ENCODE assay signal across 21 cellular contexts in the genomic region with DNA sequence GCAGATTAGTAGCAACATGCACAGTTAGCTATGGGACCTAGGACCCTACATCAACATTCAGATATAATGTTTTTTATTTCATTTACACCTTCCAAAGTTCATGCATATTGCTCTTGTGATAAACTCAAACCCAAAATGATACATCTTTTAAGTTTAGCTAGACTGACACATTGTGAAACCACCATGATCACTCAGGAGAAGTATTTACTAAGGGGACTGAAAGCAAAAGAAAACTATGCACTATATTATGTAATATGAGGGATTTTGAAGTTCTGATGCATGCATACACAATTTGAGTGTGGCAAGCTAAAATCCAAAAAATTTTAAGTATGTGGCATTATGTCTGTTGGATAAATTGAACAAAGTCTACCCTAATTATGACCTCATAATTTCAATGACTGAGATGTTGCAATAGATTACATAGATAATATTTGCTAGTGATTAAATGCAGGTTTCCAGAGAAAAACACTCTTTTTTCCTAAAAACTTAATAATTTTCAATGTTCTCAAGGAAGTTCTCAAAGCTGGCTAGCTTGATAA.
A peak's percentile ranks its signal among the peaks of the same experiment; 100 is the strongest.
DNase-seq lines count a peak whose midpoint lies in the region; ATAC-seq and TF ChIP-seq lines count a peak whose summit lies in the region.
"Had no signal": no experiment of that assay in that cellular context is flagged by ENCODE, and none has a peak within 500 bp of the region (broad histone marks: within the 10 kb centered on the region; RNA-seq: fewer than 3 reads in every experiment).

No MANE protein-coding gene starts in this region.

- ATAC-seq in GM18868 (IDR thresholded peaks at IDR 0.05; ENCODE audit: unreplicated experiment) (peak; percentile 48), GM21786 (IDR thresholded peaks at IDR 0.05; ENCODE audit: unreplicated experiment) (no peak)
- ATAC-seq in natural killer cell treated with Interleukin-12 subunit alpha and Interleukin-12 subunit beta and Interleukin-15 and Interleukin-18, amount 100 ng/mL, for 72 hours, result no peak
- ATAC-seq: GM23338, HCT116, SK-N-SH treated with all-trans-retinoic acid at 6 μM for 48 hours had no signal

- no peaks in the 10 kb centered on the region for H3K4me1 ChIP-seq in left ventricle myocardium inferior

- TF ChIP-seq CTCF in AG09319 (IDR thresholded peaks at IDR 0.05; ENCODE audit: low read depth, low read length) (no peak), fibroblast of pulmonary artery (IDR thresholded peaks at IDR 0.05; ENCODE audit: low read length, missing control alignments) (no peak), left ventricle myocardium inferior (IDR thresholded peaks at IDR 0.05; ENCODE audit: borderline replicate concordance) (no peak)

- no peak overlapping the region for H3K27ac ChIP-seq in left ventricle myocardium inferior (replicated peaks)

- no peaks in the 10 kb centered on the region for H3K27me3 ChIP-seq in left ventricle myocardium inferior (ENCODE audit: low read depth)
- H3K27me3 ChIP-seq: MG63 had no signal

- no peaks in the 10 kb centered on the region for H3K4me1 Mint-ChIP-seq in natural killer cell treated with Interleukin-12 subunit alpha and Interleukin-12 subunit beta and Interleukin-15 and Interleukin-18, amount 100 ng/mL, for 72 hours (ENCODE audit: low read depth in 2 of 2)
- H3K4me1 Mint-ChIP-seq: CD14-positive monocyte, GM23338 had no signal

- H3K36me3 Mint-ChIP-seq in natural killer cell treated with Interleukin-12 subunit alpha and Interleukin-12 subunit beta and Interleukin-15 and Interleukin-18, amount 100 ng/mL, for 72 hours, result peaks cover 6% of the 10 kb centered on the region
- H3K36me3 Mint-ChIP-seq: CD14-positive monocyte had no signal

- H3K9me3 ChIP-seq in left ventricle myocardium inferior (replicated peaks), result peaks cover 6% of the 10 kb centered on the region
- H3K9me3 ChIP-seq: MG63 had no signal

- H3K4me3 ChIP-seq in fibroblast of pulmonary artery (replicated peaks; ENCODE audit: low read depth, low read length) (no peak overlapping the region), left ventricle myocardium inferior (no peak overlapping the region)
- H3K4me3 ChIP-seq: GM23338, MG63 had no signal

- intact Hi-C loops in left ventricle myocardium inferior (cut with micrococcal nuclease), result no loop called here

- H3K27ac Mint-ChIP-seq in natural killer cell treated with Interleukin-12 subunit alpha and Interleukin-12 subunit beta and Interleukin-15 and Interleukin-18, amount 100 ng/mL, for 72 hours, result no peak overlapping the region
- H3K27ac Mint-ChIP-seq: CD14-positive monocyte, GM23338 had no signal

- H3K27me3 Mint-ChIP-seq in natural killer cell treated with Interleukin-12 subunit alpha and Interleukin-12 subunit beta and Interleukin-15 and Interleukin-18, amount 100 ng/mL, for 72 hours, result no peaks in the 10 kb centered on the region

- no peak overlapping the region for H3K4me3 Mint-ChIP-seq in natural killer cell treated with Interleukin-12 subunit alpha and Interleukin-12 subunit beta and Interleukin-15 and Interleukin-18, amount 100 ng/mL, for 72 hours
- H3K4me3 Mint-ChIP-seq: CD14-positive monocyte, GM23338 had no signal

- DNase-seq in AG09319 (ENCODE audit: extremely low read depth, low read depth) (peak; percentile 18), amniotic epithelial cell (ENCODE audit: low read depth) (peak; percentile 0), fibroblast of pulmonary artery (ENCODE audit: low read depth) (peak; percentile 0), DMS 273 treated with DMSO at 0.1 percent for 48 hours (lab: John Stamatoyannopoulos, UW) (no peak), left ventricle myocardium inferior (no peak)
- no peak for DNase-seq in natural killer cell treated with Interleukin-12 subunit alpha and Interleukin-12 subunit beta and Interleukin-15 and Interleukin-18, amount 100 ng/mL, for 72 hours (ENCODE audit: low spot score)
- DNase-seq: IMR-90, Karpas-422, MG63, NCI-H1092 treated with DMSO at 0.1 percent for 48 hours, NCI-H1694, NCI-H2107, NCI-H226, NCI-H526, SHP77 had no signal

- H3K36me3 ChIP-seq in left ventricle myocardium inferior, result no peaks in the 10 kb centered on the region
- H3K36me3 ChIP-seq: MG63 had no signal

- H3K9me3 Mint-ChIP-seq in natural killer cell treated with Interleukin-12 subunit alpha and Interleukin-12 subunit beta and Interleukin-15 and Interleukin-18, amount 100 ng/mL, for 72 hours, result peaks cover 14% of the 10 kb centered on the region
- H3K9me3 Mint-ChIP-seq: GM23338 had no signal

Comparison
In these comparisons a context has a peak if more than half of its experiments do, and no peak if none do; other contexts are left out.
1. DNase-seq: peak in AG09319 (single experiment), amniotic epithelial cell (single experiment) and fibroblast of pulmonary artery (single experiment); none in DMS 273 treated with DMSO at 0.1 percent for 48 hours (single experiment), natural killer cell treated with Interleukin-12 subunit alpha and Interleukin-12 subunit beta and Interleukin-15 and Interleukin-18, amount 100 ng/mL, for 72 hours (single experiment) and left ventricle myocardium inferior (single experiment).